ENCODE assay signal across 9 cellular contexts in the genomic region with DNA sequence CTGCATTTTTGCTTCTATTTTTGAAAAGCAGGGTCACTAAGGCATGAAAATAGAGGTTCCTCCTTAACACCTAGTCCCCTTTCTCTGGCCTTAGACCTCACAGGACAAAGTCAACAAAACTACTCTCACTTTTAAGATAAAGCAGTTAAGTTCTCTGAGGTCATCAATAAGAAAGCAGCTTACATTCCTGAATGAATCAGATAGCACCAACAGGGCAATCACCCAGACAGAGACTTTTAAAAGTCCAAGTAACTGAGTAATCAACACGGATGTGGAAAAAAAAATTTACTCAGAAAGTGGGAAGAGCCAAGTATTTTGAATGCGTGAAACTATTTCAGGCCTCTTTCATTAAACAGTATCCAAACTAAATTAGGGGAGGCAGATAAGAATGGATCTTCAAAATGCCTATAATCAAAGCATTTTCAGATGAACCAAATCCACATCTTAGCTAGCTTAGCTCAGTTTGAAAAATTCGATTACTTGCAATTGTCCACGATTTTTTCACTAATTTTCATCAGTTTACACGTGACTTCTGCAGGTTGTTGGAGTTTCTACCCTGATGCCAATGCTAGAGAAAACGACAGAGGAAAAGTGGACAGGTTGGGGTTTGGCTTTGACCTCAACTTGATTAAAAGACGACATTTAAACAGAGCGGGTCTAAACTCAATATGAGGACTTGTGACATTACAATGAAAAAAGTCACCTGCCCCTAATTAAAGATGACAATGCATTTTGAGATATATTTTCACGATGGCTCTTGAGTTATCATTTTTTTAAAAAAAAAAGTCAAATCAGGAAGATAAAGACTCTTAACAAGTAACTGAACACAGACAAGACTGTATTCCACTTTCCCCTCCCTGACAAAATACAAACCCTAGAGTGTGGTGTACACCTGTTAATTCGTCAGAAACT. TPM values are rescaled to one million over a fixed set of nuclear protein-coding genes. Genes with fewer than 3 reads are reported as not detected.
DNase-seq lines count a peak whose midpoint lies in the region; ATAC-seq and TF ChIP-seq lines count a peak whose summit lies in the region.
"Had no signal": no experiment of that assay in that cellular context is flagged by ENCODE, and none has a peak within 500 bp of the region (broad histone marks: within the 10 kb centered on the region; RNA-seq: fewer than 3 reads in every experiment).

No MANE protein-coding gene starts in this region.

- H3K27me3 ChIP-seq in brain microvascular endothelial cell (replicated peaks) (no peaks in the 10 kb centered on the region), lower lobe of right lung (ENCODE audit: low read depth) (no peaks in the 10 kb centered on the region), upper lobe of left lung (no peaks in the 10 kb centered on the region)

- no peaks in the 10 kb centered on the region for H3K9me3 ChIP-seq in lower lobe of right lung
- H3K9me3 ChIP-seq in upper lobe of left lung: no peaks in the 10 kb centered on the region

- WGBS in upper lobe of left lung, 2 donors: 34 to 37% methylated on average over 10 of the region's 10 CpGs

- peaks cover 50% of the 10 kb centered on the region for H3K27me3 Mint-ChIP-seq in activated naive CD4-positive, alpha-beta T cell treated with anti-CD3 and anti-CD28 coated beads for 36 hours (ENCODE audit: low read depth)

- no peak overlapping the region for H3K27ac Mint-ChIP-seq in activated naive CD4-positive, alpha-beta T cell treated with anti-CD3 and anti-CD28 coated beads for 36 hours
- H3K27ac Mint-ChIP-seq in activated naive CD4-positive, alpha-beta T cell treated with anti-CD3 and anti-CD28 coated beads, Interleukin-2, amount 50 U/mL, for 72 hours: no peak overlapping the region

- in situ Hi-C loops in brain microvascular endothelial cell (cut with HindIII; ENCODE audit: low pct_ligation_motif_present, low sequenced_read_pairs): no loop called here

- no peak for DNase-seq in activated naive CD4-positive, alpha-beta T cell treated with anti-CD3 and anti-CD28 coated beads for 36 hours
- DNase-seq in activated naive CD4-positive, alpha-beta T cell treated with anti-CD3 and anti-CD28 coated beads, Interleukin-2, amount 50 U/mL, for 72 hours (ENCODE audit: low spot score in 2 of 2): no peak
- DNase-seq in brain microvascular endothelial cell: peak; percentile 39
- no peak for DNase-seq in lower lobe of right lung
- DNase-seq in upper lobe of left lung: no peak
- no peak for DNase-seq in NCI-H446 (lab: John Stamatoyannopoulos, UW)
- DNase-seq in stimulated activated naive CD4-positive, alpha-beta T cell (lab: John Stamatoyannopoulos, UW): no peak
- DNase-seq in NCI-H2029 (lab: John Stamatoyannopoulos, UW): no peak
- DNase-seq: DMS153 had no signal

- peaks cover 10% of the 10 kb centered on the region for H3K4me1 Mint-ChIP-seq in activated naive CD4-positive, alpha-beta T cell treated with anti-CD3 and anti-CD28 coated beads for 36 hours (ENCODE audit: low read depth)

- intact Hi-C loops in activated naive CD4-positive, alpha-beta T cell treated with anti-CD3 and anti-CD28 coated beads for 36 hours (cut with micrococcal nuclease): loop anchor here (5.0 kb wide), 1 partner anchor 60 kb away; the partner anchor contains the start of gene PRPF18
- intact Hi-C loops in lower lobe of right lung (cut with DNase I): no loop called here

- H3K4me3 Mint-ChIP-seq in activated naive CD4-positive, alpha-beta T cell treated with anti-CD3 and anti-CD28 coated beads for 36 hours: peak overlapping the region; percentile 69

- H3K36me3 Mint-ChIP-seq in activated naive CD4-positive, alpha-beta T cell treated with anti-CD3 and anti-CD28 coated beads for 36 hours (ENCODE audit: low read depth): no peaks in the 10 kb centered on the region
- peaks cover 0 to 6% of the 10 kb centered on the region in 2 donors for H3K36me3 Mint-ChIP-seq in activated naive CD4-positive, alpha-beta T cell treated with anti-CD3 and anti-CD28 coated beads, Interleukin-2, amount 50 U/mL, for 72 hours

- H3K4me1 ChIP-seq in lower lobe of right lung (peaks cover 19% of the 10 kb centered on the region), upper lobe of left lung (peaks cover 14 to 24% (median 17%) of the 10 kb centered on the region in 4 donors)

- H3K27ac ChIP-seq in brain microvascular endothelial cell (no peak overlapping the region), lower lobe of right lung (peak overlapping the region; percentile 60), upper lobe of left lung (peak overlapping the region; percentile 60 to 87 (median 72))

- CTCF ChIA-PET in activated naive CD4-positive, alpha-beta T cell treated with anti-CD3 and anti-CD28 coated beads for 36 hours (lab: Charles Lee): interaction anchor here (1.0 to 1.3 kb wide), 3 partner anchors 10 to 155 kb away, joined by 3 to 7 read pairs (median 3); no protein-coding TSS in a partner anchor

- no peaks in the 10 kb centered on the region for H3K36me3 ChIP-seq in brain microvascular endothelial cell (replicated peaks)
- H3K36me3 ChIP-seq in lower lobe of right lung: peaks cover 6% of the 10 kb centered on the region
- peaks cover 0 to 3% (median 0%) of the 10 kb centered on the region in 4 donors for H3K36me3 ChIP-seq in upper lobe of left lung

- TF ChIP-seq CTCF in brain microvascular endothelial cell (IDR thresholded peaks at IDR 0.05; ENCODE audit: low read depth, low read length, missing control alignments) (no peak), lower lobe of right lung (IDR thresholded peaks at IDR 0.05) (no peak), upper lobe of left lung (IDR thresholded peaks at IDR 0.05) (no peak)

- TF ChIP-seq EP300 in upper lobe of left lung (IDR thresholded peaks at IDR 0.05): no peak

- no peak for TF ChIP-seq POLR2A in upper lobe of left lung (IDR thresholded peaks at IDR 0.05)

- H3K9me3 Mint-ChIP-seq in activated naive CD4-positive, alpha-beta T cell treated with anti-CD3 and anti-CD28 coated beads for 36 hours: no peaks in the 10 kb centered on the region
- H3K9me3 Mint-ChIP-seq in activated naive CD4-positive, alpha-beta T cell treated with anti-CD3 and anti-CD28 coated beads, Interleukin-2, amount 50 U/mL, for 72 hours: no peaks in the 10 kb centered on the region

- no peak for ATAC-seq in activated naive CD4-positive, alpha-beta T cell treated with anti-CD3 and anti-CD28 coated beads, Interleukin-2, amount 50 U/mL, for 72 hours
- peak in 1 of 2 donors; percentile 56 for ATAC-seq in lower lobe of right lung
- peak in 1 of 2 donors; percentile 71 for ATAC-seq in upper lobe of left lung (ENCODE audit: low FRiP score in 2 of 2)

- H3K4me3 ChIP-seq in brain microvascular endothelial cell (ENCODE audit: low read depth, low read length) (no peak overlapping the region), lower lobe of right lung (peak overlapping the region; percentile 62), upper lobe of left lung (peak overlapping the region in 3 of 4 donors; percentile 65 to 70 (median 69))

RNA-seq across cellular contexts. Expression of gene BEND7, which starts 1.6 kb away (rescaled TPM):
- total RNA-seq in activated naive CD4-positive, alpha-beta T cell treated with anti-CD3 and anti-CD28 coated beads for 36 hours: not detected
- not detected for total RNA-seq in activated naive CD4-positive, alpha-beta T cell treated with anti-CD3 and anti-CD28 coated beads, Interleukin-2, amount 50 U/mL, for 72 hours
- total RNA-seq in lower lobe of right lung (16.9 TPM), upper lobe of left lung (10 to 100 TPM; 12.4 to 57.6 (median 26.4) TPM)

RNA-seq across cellular contexts. Expression of gene PRPF18, which starts 59.6 kb away (rescaled TPM):
- total RNA-seq in activated naive CD4-positive, alpha-beta T cell treated with anti-CD3 and anti-CD28 coated beads for 36 hours: 10 to 100 TPM; 20.2 to 20.8 TPM
- 10 to 100 TPM; 19.9 to 31.2 TPM for total RNA-seq in activated naive CD4-positive, alpha-beta T cell treated with anti-CD3 and anti-CD28 coated beads, Interleukin-2, amount 50 U/mL, for 72 hours
- total RNA-seq in lower lobe of right lung: 22.5 TPM
- total RNA-seq in upper lobe of left lung: 10 to 100 TPM; 14.4 to 50.3 (median 22.3) TPM

Comparison
In these comparisons a context has a peak if more than half of its experiments do, and no peak if none do; other contexts are left out.
1. RNA of gene BEND7, which starts 1.6 kb away (total RNA-seq): 12.4 to 57.6 TPM in upper lobe of left lung and 16.9 TPM in lower lobe of right lung (single experiment); not detected in activated naive CD4-positive, alpha-beta T cell treated with anti-CD3 and anti-CD28 coated beads for 36 hours and not detected in activated naive CD4-positive, alpha-beta T cell treated with anti-CD3 and anti-CD28 coated beads, Interleukin-2, amount 50 U/mL, for 72 hours; every median in the first group is over 10 times any median in the second.